1 cellular context compared by ENCODE assay signal in the genomic region with DNA sequence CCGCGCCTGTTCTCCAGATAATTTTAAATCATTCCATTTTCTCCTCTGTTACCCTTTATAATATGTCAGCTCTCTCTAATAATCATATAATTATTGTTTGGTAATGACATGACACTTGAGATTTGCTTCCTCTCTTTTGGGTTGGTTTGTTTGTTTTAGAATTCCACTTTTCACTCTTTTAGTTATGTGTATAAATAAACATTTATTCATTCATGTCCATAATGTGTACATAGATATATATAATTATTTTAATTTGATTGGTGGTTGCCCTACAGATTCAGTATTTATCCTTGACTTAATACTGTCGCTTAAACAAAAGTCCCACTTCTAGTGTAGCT.
TF ChIP-seq lines count a peak whose summit lies in the region.

No MANE protein-coding gene starts in this region.

TF ChIP-seq in GM23338, 12 proteins besides CTCF, POLR2A, EP300 and RAD21 (continued from another document):
- TF ChIP-seq JUNB (IDR thresholded peaks at IDR 0.05; ENCODE audit: unreplicated experiment) (no peak), ZNF114 (CRISPR knock-in tag; IDR thresholded peaks at IDR 0.05) (no peak), STAT1 (IDR thresholded peaks at IDR 0.05; ENCODE audit: unreplicated experiment) (no peak), CREB1 (CRISPR knock-in tag; IDR thresholded peaks at IDR 0.05; ENCODE audit: low read depth) (no peak), EZH2 (IDR thresholded peaks at IDR 0.05; ENCODE audit: low read depth, unreplicated experiment) (no peak), EZH2phosphoT487 (IDR thresholded peaks at IDR 0.05; ENCODE audit: unreplicated experiment) (no peak), ZNF331 (CRISPR knock-in tag; IDR thresholded peaks at IDR 0.05; ENCODE audit: low read depth) (no peak)
- TF ChIP-seq, protein P1, sequence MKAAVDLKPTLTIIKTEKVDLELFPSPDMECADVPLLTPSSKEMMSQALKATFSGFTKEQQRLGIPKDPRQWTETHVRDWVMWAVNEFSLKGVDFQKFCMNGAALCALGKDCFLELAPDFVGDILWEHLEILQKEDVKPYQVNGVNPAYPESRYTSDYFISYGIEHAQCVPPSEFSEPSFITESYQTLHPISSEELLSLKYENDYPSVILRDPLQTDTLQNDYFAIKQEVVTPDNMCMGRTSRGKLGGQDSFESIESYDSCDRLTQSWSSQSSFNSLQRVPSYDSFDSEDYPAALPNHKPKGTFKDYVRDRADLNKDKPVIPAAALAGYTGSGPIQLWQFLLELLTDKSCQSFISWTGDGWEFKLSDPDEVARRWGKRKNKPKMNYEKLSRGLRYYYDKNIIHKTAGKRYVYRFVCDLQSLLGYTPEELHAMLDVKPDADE (IDR thresholded peaks at IDR 0.05): no peak
- TF ChIP-seq, protein P2, sequence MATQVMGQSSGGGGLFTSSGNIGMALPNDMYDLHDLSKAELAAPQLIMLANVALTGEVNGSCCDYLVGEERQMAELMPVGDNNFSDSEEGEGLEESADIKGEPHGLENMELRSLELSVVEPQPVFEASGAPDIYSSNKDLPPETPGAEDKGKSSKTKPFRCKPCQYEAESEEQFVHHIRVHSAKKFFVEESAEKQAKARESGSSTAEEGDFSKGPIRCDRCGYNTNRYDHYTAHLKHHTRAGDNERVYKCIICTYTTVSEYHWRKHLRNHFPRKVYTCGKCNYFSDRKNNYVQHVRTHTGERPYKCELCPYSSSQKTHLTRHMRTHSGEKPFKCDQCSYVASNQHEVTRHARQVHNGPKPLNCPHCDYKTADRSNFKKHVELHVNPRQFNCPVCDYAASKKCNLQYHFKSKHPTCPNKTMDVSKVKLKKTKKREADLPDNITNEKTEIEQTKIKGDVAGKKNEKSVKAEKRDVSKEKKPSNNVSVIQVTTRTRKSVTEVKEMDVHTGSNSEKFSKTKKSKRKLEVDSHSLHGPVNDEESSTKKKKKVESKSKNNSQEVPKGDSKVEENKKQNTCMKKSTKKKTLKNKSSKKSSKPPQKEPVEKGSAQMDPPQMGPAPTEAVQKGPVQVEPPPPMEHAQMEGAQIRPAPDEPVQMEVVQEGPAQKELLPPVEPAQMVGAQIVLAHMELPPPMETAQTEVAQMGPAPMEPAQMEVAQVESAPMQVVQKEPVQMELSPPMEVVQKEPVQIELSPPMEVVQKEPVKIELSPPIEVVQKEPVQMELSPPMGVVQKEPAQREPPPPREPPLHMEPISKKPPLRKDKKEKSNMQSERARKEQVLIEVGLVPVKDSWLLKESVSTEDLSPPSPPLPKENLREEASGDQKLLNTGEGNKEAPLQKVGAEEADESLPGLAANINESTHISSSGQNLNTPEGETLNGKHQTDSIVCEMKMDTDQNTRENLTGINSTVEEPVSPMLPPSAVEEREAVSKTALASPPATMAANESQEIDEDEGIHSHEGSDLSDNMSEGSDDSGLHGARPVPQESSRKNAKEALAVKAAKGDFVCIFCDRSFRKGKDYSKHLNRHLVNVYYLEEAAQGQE (IDR thresholded peaks at IDR 0.05; ENCODE audit: unreplicated experiment): no peak
